In genomic region chr6:97282238-97282725, GRCh38 we compare ENCODE assay signal across 8 cellular contexts. TPM values are rescaled to one million over a fixed set of nuclear protein-coding genes. Genes with fewer than 3 reads are reported as not detected.
DNase-seq lines count a peak whose midpoint lies in the region; ATAC-seq and TF ChIP-seq lines count a peak whose summit lies in the region.

No MANE protein-coding gene starts in this region.

- peak overlapping the region; percentile 75 for H3K4me3 ChIP-seq in cardiac muscle cell
- peak overlapping the region; percentile 89 for H3K4me3 ChIP-seq in fibroblast of mammary gland (ENCODE audit: control insufficient read depth, low read depth, low read length)
- H3K4me3 ChIP-seq in ovary: peak overlapping the region; percentile 61

- H3K9me3 ChIP-seq in cardiac muscle cell (ENCODE audit: low read depth) (no peaks in the 10 kb centered on the region), ovary (no peaks in the 10 kb centered on the region)

- WGBS in ovary, 3 donors: 1 to 2% (median 1%) methylated on average over 13 of the region's 13 CpGs

- H3K27me3 ChIP-seq in cardiac muscle cell: no peaks in the 10 kb centered on the region
- H3K27me3 ChIP-seq in ovary: no peaks in the 10 kb centered on the region

- TF ChIP-seq POLR2A in ovary (IDR thresholded peaks at IDR 0.05): no peak

- ATAC-seq in Right ventricle myocardium superior (ENCODE audit: poor library complexity) (no peak), HG02852 (IDR thresholded peaks at IDR 0.05; ENCODE audit: unreplicated experiment) (peak; percentile 7), SK-N-SH treated with all-trans-retinoic acid at 6 μM for 48 hours (peak; percentile 50)

- TF ChIP-seq EP300 in ovary (IDR thresholded peaks at IDR 0.05): no peak

- H3K27ac ChIP-seq in cardiac muscle cell: peak overlapping the region; percentile 76
- H3K27ac ChIP-seq in ovary: no peak overlapping the region

- H3K36me3 ChIP-seq in cardiac muscle cell: no peaks in the 10 kb centered on the region
- no peaks in the 10 kb centered on the region for H3K36me3 ChIP-seq in ovary

- DNase-seq in cardiac muscle cell (ENCODE audit: low read depth in 1 of 2, low spot score in 1 of 2) (peak; percentile 11 to 14), Right ventricle myocardium superior (no peak), fibroblast of mammary gland (ENCODE audit: low read depth) (peak; percentile 13), ovary (no peak), COR-L47 (lab: John Stamatoyannopoulos, UW) (no peak), SIG-M5 treated with dmso at 0.1 percent for 504 hours (lab: John Stamatoyannopoulos, UW; ENCODE audit: unreplicated experiment) (no peak)

- H3K4me1 ChIP-seq in cardiac muscle cell (ENCODE audit: low read depth) (peaks cover 4% of the 10 kb centered on the region), ovary (ENCODE audit: insufficient read depth) (no peaks in the 10 kb centered on the region)

- TF ChIP-seq CTCF in cardiac muscle cell (IDR thresholded peaks at IDR 0.05; ENCODE audit: low read depth, low read length): no peak
- TF ChIP-seq CTCF in fibroblast of mammary gland (conservative IDR thresholded peaks at IDR 0.05; ENCODE audit: control insufficient read depth, insufficient read depth, low read depth, low read length): no peak
- no peak for TF ChIP-seq CTCF in ovary (IDR thresholded peaks at IDR 0.05)

- intact Hi-C loops in Right ventricle myocardium superior (cut with DNase I): no loop called here
- intact Hi-C loops in ovary (cut with DNase I): no loop called here

TF ChIP-seq in SK-N-SH treated with all-trans-retinoic acid at 6 μM for 48 hours, 23 proteins besides CTCF, POLR2A, EP300 and RAD21:
- TF ChIP-seq CREB5 (CRISPR knock-in tag; IDR thresholded peaks at IDR 0.05; ENCODE audit: low read depth): no peak
- TF ChIP-seq ZFP3 (CRISPR knock-in tag; IDR thresholded peaks at IDR 0.05): no peak
- TF ChIP-seq, protein P1, sequence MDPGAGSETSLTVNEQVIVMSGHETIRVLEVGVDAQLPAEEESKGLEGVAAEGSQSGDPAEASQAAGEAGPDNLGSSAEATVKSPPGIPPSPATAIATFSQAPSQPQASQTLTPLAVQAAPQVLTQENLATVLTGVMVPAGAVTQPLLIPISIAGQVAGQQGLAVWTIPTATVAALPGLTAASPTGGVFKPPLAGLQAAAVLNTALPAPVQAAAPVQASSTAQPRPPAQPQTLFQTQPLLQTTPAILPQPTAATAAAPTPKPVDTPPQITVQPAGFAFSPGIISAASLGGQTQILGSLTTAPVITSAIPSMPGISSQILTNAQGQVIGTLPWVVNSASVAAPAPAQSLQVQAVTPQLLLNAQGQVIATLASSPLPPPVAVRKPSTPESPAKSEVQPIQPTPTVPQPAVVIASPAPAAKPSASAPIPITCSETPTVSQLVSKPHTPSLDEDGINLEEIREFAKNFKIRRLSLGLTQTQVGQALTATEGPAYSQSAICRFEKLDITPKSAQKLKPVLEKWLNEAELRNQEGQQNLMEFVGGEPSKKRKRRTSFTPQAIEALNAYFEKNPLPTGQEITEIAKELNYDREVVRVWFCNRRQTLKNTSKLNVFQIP (CRISPR knock-in tag; IDR thresholded peaks at IDR 0.05; ENCODE audit: borderline replicate concordance, low read depth): no peak
- no peak for TF ChIP-seq ISL1 (CRISPR knock-in tag; IDR thresholded peaks at IDR 0.05)
- TF ChIP-seq GLIS3 (CRISPR knock-in tag; IDR thresholded peaks at IDR 0.05): no peak
- no peak for TF ChIP-seq TOX (CRISPR knock-in tag; IDR thresholded peaks at IDR 0.05; ENCODE audit: borderline replicate concordance)
- no peak for TF ChIP-seq SNAI2 (CRISPR knock-in tag; IDR thresholded peaks at IDR 0.05)
- TF ChIP-seq ESRRG (CRISPR knock-in tag; IDR thresholded peaks at IDR 0.05): no peak
- no peak for TF ChIP-seq ZC3H10 (CRISPR knock-in tag; IDR thresholded peaks at IDR 0.05)
- TF ChIP-seq, protein P2, sequence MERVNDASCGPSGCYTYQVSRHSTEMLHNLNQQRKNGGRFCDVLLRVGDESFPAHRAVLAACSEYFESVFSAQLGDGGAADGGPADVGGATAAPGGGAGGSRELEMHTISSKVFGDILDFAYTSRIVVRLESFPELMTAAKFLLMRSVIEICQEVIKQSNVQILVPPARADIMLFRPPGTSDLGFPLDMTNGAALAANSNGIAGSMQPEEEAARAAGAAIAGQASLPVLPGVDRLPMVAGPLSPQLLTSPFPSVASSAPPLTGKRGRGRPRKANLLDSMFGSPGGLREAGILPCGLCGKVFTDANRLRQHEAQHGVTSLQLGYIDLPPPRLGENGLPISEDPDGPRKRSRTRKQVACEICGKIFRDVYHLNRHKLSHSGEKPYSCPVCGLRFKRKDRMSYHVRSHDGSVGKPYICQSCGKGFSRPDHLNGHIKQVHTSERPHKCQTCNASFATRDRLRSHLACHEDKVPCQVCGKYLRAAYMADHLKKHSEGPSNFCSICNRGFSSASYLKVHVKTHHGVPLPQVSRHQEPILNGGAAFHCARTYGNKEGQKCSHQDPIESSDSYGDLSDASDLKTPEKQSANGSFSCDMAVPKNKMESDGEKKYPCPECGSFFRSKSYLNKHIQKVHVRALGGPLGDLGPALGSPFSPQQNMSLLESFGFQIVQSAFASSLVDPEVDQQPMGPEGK (CRISPR knock-in tag; IDR thresholded peaks at IDR 0.05; ENCODE audit: borderline replicate concordance): no peak
- TF ChIP-seq, protein P3, sequence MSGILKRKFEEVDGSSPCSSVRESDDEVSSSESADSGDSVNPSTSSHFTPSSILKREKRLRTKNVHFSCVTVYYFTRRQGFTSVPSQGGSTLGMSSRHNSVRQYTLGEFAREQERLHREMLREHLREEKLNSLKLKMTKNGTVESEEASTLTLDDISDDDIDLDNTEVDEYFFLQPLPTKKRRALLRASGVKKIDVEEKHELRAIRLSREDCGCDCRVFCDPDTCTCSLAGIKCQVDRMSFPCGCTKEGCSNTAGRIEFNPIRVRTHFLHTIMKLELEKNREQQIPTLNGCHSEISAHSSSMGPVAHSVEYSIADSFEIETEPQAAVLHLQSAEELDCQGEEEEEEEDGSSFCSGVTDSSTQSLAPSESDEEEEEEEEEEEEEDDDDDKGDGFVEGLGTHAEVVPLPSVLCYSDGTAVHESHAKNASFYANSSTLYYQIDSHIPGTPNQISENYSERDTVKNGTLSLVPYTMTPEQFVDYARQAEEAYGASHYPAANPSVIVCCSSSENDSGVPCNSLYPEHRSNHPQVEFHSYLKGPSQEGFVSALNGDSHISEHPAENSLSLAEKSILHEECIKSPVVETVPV (CRISPR knock-in tag; IDR thresholded peaks at IDR 0.05): no peak

RNA-seq across cellular contexts. Expression of gene MMS22L, which starts 0.7 kb away (rescaled TPM):
- total RNA-seq in cardiac muscle cell (11.6 and 12.6 TPM in 2 replicates), Right ventricle myocardium superior (1.9 TPM), ovary (1 to 10 TPM; 3.9 to 9.8 (median 7.3) TPM)
- polyA plus RNA-seq in cardiac muscle cell (4.1 and 6.6 TPM in 2 replicates), ovary (1 to 10 TPM; 1.8 to 3.4 TPM)

Comparison
In these comparisons a context has a peak if more than half of its experiments do, and no peak if none do; other contexts are left out.
1. DNase-seq: peak in cardiac muscle cell (2 of 2) and fibroblast of mammary gland (single experiment); none in Right ventricle myocardium superior (single experiment), ovary (0 of 5), COR-L47 (single experiment) and SIG-M5 treated with dmso at 0.1 percent for 504 hours (single experiment).
2. Peak in every context shown above with its lines, with median percentiles within 50 percentile points of each other: H3K4me3 ChIP-seq.